8 cellular contexts compared by ENCODE assay signal in genomic region chr11:72102946-72103753, GRCh38. TPM values are rescaled to one million over a fixed set of nuclear protein-coding genes. Genes with fewer than 3 reads are reported as not detected.
DNase-seq lines count a peak whose midpoint lies in the region; ATAC-seq and TF ChIP-seq lines count a peak whose summit lies in the region.

LAMTOR1 (minus strand) TSS chr11:72103297; CDS start chr11:72103224, 73 bp downstream.

- H3K79me2 ChIP-seq in KMS-11 (ENCODE audit: insufficient read depth, low read depth): peaks cover 28% of the 10 kb centered on the region; the same call in 1 of the 2 replicates

- peak; percentile 100 for DNase-seq in DMS53 treated with DMSO at 0.1 percent for 48 hours (lab: John Stamatoyannopoulos, UW; ENCODE audit: unreplicated experiment)
- DNase-seq in Peyer's patch: peak; percentile 99 to 100 (median 99)
- peak; percentile 99 for DNase-seq in activated T-cell treated with anti-CD3 and anti-CD28 coated beads, Interleukin-2, amount 50 U/mL, for 48 hours
- DNase-seq in stimulated activated CD8-positive, alpha-beta memory T cell treated with anti-CD3 and anti-CD28 coated beads, Interleukin-7, amount 100 ng/mL, for 4 hours (ENCODE audit: low read depth in 2 of 2): peak; percentile 96 to 98

- H3K27ac ChIP-seq in KMS-11: peak within 1 kb of the TSS; percentile 82
- H3K27ac ChIP-seq in Peyer's patch: peak within 1 kb of the TSS; percentile 88 to 99 (median 92)
- peak within 1 kb of the TSS; percentile 95 for H3K27ac ChIP-seq in muscle layer of duodenum (ENCODE audit: low read length)

- TF ChIP-seq CTCF in KMS-11 (conservative IDR thresholded peaks at IDR 0.05; ENCODE audit: low read depth, low read length) (peak; percentile 64), Peyer's patch (IDR thresholded peaks at IDR 0.05) (peak; percentile 6 to 71 (median 58))

- peak within 1 kb of the TSS; percentile 31 for H3K4me3 ChIP-seq in KMS-11 (IDR thresholded peaks at IDR 0.05; ENCODE audit: insufficient read depth, low read depth, low read length)
- peak within 1 kb of the TSS; percentile 73 to 95 (median 82) for H3K4me3 ChIP-seq in Peyer's patch
- H3K4me3 ChIP-seq in muscle layer of duodenum (ENCODE audit: low read depth in 1 of 2, low read length in 2 of 2): peak within 1 kb of the TSS; percentile 88 to 96

- peak within 1 kb of the TSS; percentile 78 for H2AFZ ChIP-seq in KMS-11 (ENCODE audit: low read depth)

- TF ChIP-seq POLR2A in Peyer's patch (IDR thresholded peaks at IDR 0.05): peak; percentile 60 to 78

- H3K4me2 ChIP-seq in KMS-11: peak within 1 kb of the TSS; percentile 70

- H3K4me1 ChIP-seq in KMS-11 (ENCODE audit: low read depth, poor library complexity, severe bottlenecking) (peaks cover 11% of the 10 kb centered on the region), Peyer's patch (peaks cover 0 to 30% (median 8%) of the 10 kb centered on the region in 4 donors), muscle layer of duodenum (ENCODE audit: control insufficient read depth in 1 of 2, insufficient read depth in 2 of 2, low read length in 2 of 2) (peaks cover 16 to 42% of the 10 kb centered on the region in 2 donors)

- H3K27me3 ChIP-seq in KMS-11 (ENCODE audit: insufficient read depth, low read depth) (no peaks in the 10 kb centered on the region), Peyer's patch (no peaks in the 10 kb centered on the region), muscle layer of duodenum (ENCODE audit: low read depth, low read length) (no peaks in the 10 kb centered on the region)

- peak within 1 kb of the TSS; percentile 93 for H3K9ac ChIP-seq in KMS-11

- H4K20me1 ChIP-seq in KMS-11 (ENCODE audit: insufficient read depth): no peaks in the 10 kb centered on the region

- H3K36me3 ChIP-seq in KMS-11 (ENCODE audit: insufficient read depth) (no peaks in the 10 kb centered on the region), Peyer's patch (peaks cover 0 to 12% (median 0%) of the 10 kb centered on the region in 3 donors), muscle layer of duodenum (ENCODE audit: control insufficient read depth in 1 of 2, insufficient read depth in 2 of 2, low read length in 2 of 2) (peaks cover 11 to 21% of the 10 kb centered on the region in 2 donors)

- no peaks in the 10 kb centered on the region for H3K9me3 ChIP-seq in Peyer's patch
- no peaks in the 10 kb centered on the region for H3K9me3 ChIP-seq in muscle layer of duodenum (ENCODE audit: control insufficient read depth in 1 of 2, low read length in 2 of 2)

- ATAC-seq in GM21723 (IDR thresholded peaks at IDR 0.05; ENCODE audit: unreplicated experiment) (peak; percentile 80), esophagus mucosa (peak; percentile 97)

RNA-seq across cellular contexts. Expression of gene LAMTOR1, which starts in this region (rescaled TPM):
- total RNA-seq in Peyer's patch (100 to 1,000 TPM in 1 of 4 donors, 10 to 100 TPM in 3; 86.6 to 132 (median 88.1) TPM), esophagus mucosa (81.0 TPM)

Comparison
In these comparisons a context has a peak if more than half of its experiments do, and no peak if none do; other contexts are left out.
1. Peak in every context shown above with its lines: DNase-seq, ATAC-seq, H3K4me3 ChIP-seq and H3K27ac ChIP-seq.
2. H3K4me3 ChIP-seq: peak in every context shown above with its lines; median percentile 92 in muscle layer of duodenum; 82 in Peyer's patch; 31 in KMS-11.